In the genomic region with DNA sequence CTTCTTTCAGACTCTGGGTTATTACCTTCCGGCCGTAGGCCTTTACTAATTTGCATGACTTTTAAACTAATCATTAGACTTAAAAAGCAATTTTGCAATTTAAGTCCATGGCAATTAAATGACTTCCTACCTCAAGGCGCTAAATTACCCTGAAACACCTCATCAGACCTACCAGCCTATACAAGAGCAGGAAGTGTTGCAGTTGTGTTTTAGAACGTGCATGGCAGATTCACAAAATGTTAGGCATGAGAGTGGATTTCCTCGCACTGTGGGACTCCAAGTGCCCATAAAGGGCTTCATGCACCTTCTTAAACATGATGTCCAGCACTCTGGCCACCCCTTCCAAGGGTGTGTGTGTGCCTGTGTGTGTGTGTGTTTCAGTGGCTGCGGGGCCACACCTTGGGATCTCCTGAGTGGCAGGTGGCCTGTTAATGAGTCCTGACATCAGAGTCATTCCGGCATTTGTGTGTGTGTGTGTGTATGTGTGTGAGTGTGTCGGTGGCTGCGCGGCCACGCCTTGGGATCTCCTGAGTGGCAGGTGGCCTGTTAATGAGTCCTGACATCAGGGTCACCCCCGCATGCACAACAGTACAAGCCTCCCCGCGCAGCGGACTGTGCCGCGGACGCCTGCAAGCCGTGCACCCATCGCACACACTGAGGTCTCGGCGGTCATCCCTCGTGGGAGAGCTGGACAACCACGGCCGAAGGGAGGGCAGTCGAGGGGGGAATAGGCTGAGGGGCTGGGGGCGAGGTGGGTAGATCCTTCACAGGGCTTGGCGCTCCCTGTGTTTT, we compare ENCODE assay signal across 1 cellular context.
TF ChIP-seq lines count a peak whose summit lies in the region.

No MANE protein-coding gene starts in this region.

TF ChIP-seq in GM12878, 131 proteins besides CTCF, POLR2A, EP300 and RAD21 (continued from another document and continues in another):
- TF ChIP-seq ZBTB40 (IDR thresholded peaks at IDR 0.05; ENCODE audit: borderline replicate concordance) (no peak), PKNOX1 (IDR thresholded peaks at IDR 0.05) (peak; percentile 97), MYC (IDR thresholded peaks at IDR 0.05; ENCODE audit: insufficient read depth, insufficient read length, insufficient replicate concordance, low read length, severe bottlenecking) (peak; percentile 47), ATF7 (IDR thresholded peaks at IDR 0.05; ENCODE audit: low read depth) (peak; percentile 86), BMI1 (IDR thresholded peaks at IDR 0.05; ENCODE audit: borderline replicate concordance) (no peak), KAT2A (conservative IDR thresholded peaks at IDR 0.05; ENCODE audit: control insufficient read depth, low read depth, low read length) (no peak), ZBED1 (IDR thresholded peaks at IDR 0.05; ENCODE audit: borderline replicate concordance) (no peak), SIX5 (IDR thresholded peaks at IDR 0.05; ENCODE audit: low read depth, low read length, severe bottlenecking) (no peak), RAD51 (IDR thresholded peaks at IDR 0.05) (no peak), SREBF1 (IDR thresholded peaks at IDR 0.05; ENCODE audit: low read length) (no peak), BHLHE40 (IDR thresholded peaks at IDR 0.05; ENCODE audit: borderline replicate concordance in 1 of 2, low read depth in 2 of 2, low read length in 1 of 2) (peak in 1 of 2 experiments; percentile 74; a peak in 2 of 4 replicates), IKZF2 (IDR thresholded peaks at IDR 0.05) (peak; percentile 84 to 87), IRF4 (IDR thresholded peaks at IDR 0.05; ENCODE audit: low read depth, low read length) (peak; percentile 67; the same call in 1 of the 2 replicates), ZNF274 (IDR thresholded peaks at IDR 0.05; ENCODE audit: insufficient read depth, insufficient read length) (no peak), GABPA (IDR thresholded peaks at IDR 0.05; ENCODE audit: low read depth) (no peak), TBL1XR1 (IDR thresholded peaks at IDR 0.05; ENCODE audit: low read depth, low read length) (no peak), RELA (IDR thresholded peaks at IDR 0.05; ENCODE audit: borderline replicate concordance, partially characterized antibody) (no peak), FOXK2 (IDR thresholded peaks at IDR 0.05) (no peak), STAT3 (IDR thresholded peaks at IDR 0.05; ENCODE audit: low read depth, low read length) (no peak), SREBF2 (IDR thresholded peaks at IDR 0.05; ENCODE audit: low read length) (no peak), SMC3 (IDR thresholded peaks at IDR 0.05; ENCODE audit: borderline replicate concordance, low read length) (no peak), NRF1 (conservative IDR thresholded peaks at IDR 0.05; ENCODE audit: low read depth, low read length) (no peak), ESRRA (IDR thresholded peaks at IDR 0.05; ENCODE audit: low read length) (no peak), NFXL1 (IDR thresholded peaks at IDR 0.05; ENCODE audit: borderline replicate concordance) (no peak), E4F1 (IDR thresholded peaks at IDR 0.05; ENCODE audit: borderline replicate concordance, partially characterized antibody) (no peak), SP1 (IDR thresholded peaks at IDR 0.05; ENCODE audit: low read depth, low read length) (no peak), ZNF207 (IDR thresholded peaks at IDR 0.05; ENCODE audit: borderline replicate concordance) (no peak), NFIC (IDR thresholded peaks at IDR 0.05; ENCODE audit: low read depth, low read length) (no peak), PAX5 (IDR thresholded peaks at IDR 0.05; ENCODE audit: borderline replicate concordance, low read depth, low read length) (peak; percentile 79), TCF3 (IDR thresholded peaks at IDR 0.05; ENCODE audit: borderline replicate concordance, insufficient read depth, low read depth, low read length) (peak; percentile 46; the same call in 1 of the 2 replicates), SUPT20H (IDR thresholded peaks at IDR 0.05; ENCODE audit: borderline replicate concordance, control insufficient read depth, low read depth, low read length) (no peak), GATAD2B (conservative IDR thresholded peaks at IDR 0.05; ENCODE audit: low read depth) (no peak), EED (IDR thresholded peaks at IDR 0.05; ENCODE audit: low read depth) (peak; percentile 58), MAX (IDR thresholded peaks at IDR 0.05; ENCODE audit: low read depth, low read length) (no peak), NKRF (conservative IDR thresholded peaks at IDR 0.05) (peak; percentile 4; the same call in 1 of the 2 replicates), CHD1 (IDR thresholded peaks at IDR 0.05; ENCODE audit: low read depth, low read length) (no peak), TCF7 (IDR thresholded peaks at IDR 0.05; ENCODE audit: borderline replicate concordance) (no peak), CREM (IDR thresholded peaks at IDR 0.05; ENCODE audit: low read depth) (peak; percentile 37; the same call in 1 of the 2 replicates), MYB (IDR thresholded peaks at IDR 0.05; ENCODE audit: borderline replicate concordance, low read depth, low read length) (no peak), BCL11A (IDR thresholded peaks at IDR 0.05; ENCODE audit: low read depth, low read length) (peak; percentile 9; the same call in 1 of the 2 replicates), ETV6 (conservative IDR thresholded peaks at IDR 0.05 in 1 of 2, IDR thresholded peaks at IDR 0.05 in 1 of 2; ENCODE audit: borderline replicate concordance in 1 of 2, low read depth in 1 of 2) (no peak), YY1 (IDR thresholded peaks at IDR 0.05; ENCODE audit: low read depth, low read length) (no peak), ASH2L (IDR thresholded peaks at IDR 0.05; ENCODE audit: borderline replicate concordance, low read depth) (no peak)
- TF ChIP-seq, protein P1, sequence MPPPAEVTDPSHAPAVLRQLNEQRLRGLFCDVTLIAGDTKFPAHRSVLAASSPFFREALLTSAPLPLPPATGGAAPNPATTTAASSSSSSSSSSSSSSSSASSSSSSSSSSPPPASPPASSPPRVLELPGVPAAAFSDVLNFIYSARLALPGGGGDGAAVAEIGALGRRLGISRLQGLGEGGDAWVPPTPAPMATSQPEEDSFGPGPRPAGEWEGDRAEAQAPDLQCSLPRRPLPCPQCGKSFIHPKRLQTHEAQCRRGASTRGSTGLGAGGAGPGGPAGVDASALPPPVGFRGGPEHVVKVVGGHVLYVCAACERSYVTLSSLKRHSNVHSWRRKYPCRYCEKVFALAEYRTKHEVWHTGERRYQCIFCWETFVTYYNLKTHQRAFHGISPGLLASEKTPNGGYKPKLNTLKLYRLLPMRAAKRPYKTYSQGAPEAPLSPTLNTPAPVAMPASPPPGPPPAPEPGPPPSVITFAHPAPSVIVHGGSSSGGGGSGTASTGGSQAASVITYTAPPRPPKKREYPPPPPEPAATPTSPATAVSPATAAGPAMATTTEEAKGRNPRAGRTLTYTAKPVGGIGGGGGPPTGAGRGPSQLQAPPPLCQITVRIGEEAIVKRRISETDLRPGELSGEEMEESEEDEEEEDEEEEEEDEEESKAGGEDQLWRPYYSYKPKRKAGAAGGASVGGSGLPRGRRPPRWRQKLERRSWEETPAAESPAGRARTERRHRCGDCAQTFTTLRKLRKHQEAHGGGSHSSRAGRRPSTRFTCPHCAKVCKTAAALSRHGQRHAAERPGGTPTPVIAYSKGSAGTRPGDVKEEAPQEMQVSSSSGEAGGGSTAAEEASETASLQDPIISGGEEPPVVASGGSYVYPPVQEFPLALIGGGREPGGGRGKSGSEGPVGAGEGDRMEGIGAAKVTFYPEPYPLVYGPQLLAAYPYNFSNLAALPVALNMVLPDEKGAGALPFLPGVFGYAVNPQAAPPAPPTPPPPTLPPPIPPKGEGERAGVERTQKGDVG (CRISPR knock-in tag; IDR thresholded peaks at IDR 0.05) = no peak
- TF ChIP-seq, protein P2, sequence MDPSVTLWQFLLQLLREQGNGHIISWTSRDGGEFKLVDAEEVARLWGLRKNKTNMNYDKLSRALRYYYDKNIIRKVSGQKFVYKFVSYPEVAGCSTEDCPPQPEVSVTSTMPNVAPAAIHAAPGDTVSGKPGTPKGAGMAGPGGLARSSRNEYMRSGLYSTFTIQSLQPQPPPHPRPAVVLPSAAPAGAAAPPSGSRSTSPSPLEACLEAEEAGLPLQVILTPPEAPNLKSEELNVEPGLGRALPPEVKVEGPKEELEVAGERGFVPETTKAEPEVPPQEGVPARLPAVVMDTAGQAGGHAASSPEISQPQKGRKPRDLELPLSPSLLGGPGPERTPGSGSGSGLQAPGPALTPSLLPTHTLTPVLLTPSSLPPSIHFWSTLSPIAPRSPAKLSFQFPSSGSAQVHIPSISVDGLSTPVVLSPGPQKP (IDR thresholded peaks at IDR 0.05; ENCODE audit: low read depth, low read length) = no peak
- TF ChIP-seq, protein P3, sequence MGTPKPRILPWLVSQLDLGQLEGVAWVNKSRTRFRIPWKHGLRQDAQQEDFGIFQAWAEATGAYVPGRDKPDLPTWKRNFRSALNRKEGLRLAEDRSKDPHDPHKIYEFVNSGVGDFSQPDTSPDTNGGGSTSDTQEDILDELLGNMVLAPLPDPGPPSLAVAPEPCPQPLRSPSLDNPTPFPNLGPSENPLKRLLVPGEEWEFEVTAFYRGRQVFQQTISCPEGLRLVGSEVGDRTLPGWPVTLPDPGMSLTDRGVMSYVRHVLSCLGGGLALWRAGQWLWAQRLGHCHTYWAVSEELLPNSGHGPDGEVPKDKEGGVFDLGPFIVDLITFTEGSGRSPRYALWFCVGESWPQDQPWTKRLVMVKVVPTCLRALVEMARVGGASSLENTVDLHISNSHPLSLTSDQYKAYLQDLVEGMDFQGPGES (IDR thresholded peaks at IDR 0.05) = no peak
